Comparison of ENCODE assay signal across 12 cellular contexts in genomic region chr19:56942749-56943148, GRCh38.
A peak's percentile ranks its signal among the peaks of the same experiment; 100 is the strongest.
DNase-seq lines count a peak whose midpoint lies in the region; ATAC-seq, FAIRE-seq and TF ChIP-seq lines count a peak whose summit lies in the region.
"Had no signal": no experiment of that assay in that cellular context is flagged by ENCODE, and none has a peak within 500 bp of the region (broad histone marks: within the 10 kb centered on the region; RNA-seq: fewer than 3 reads in every experiment).

No MANE protein-coding gene starts in this region.

- intact Hi-C loops in heart left ventricle (cut with DNase I) (no loop called here), pancreas (cut with DNase I) (no loop called here)

- DNase-seq in ELR (ENCODE audit: low read depth), result peak; percentile 6
- peak; percentile 19 for DNase-seq in NCI-H69 (lab: John Stamatoyannopoulos, UW)
- peak in 4 of 5 donors; percentile 32 to 79 (median 41) for DNase-seq in heart left ventricle
- peak in 4 of 6 donors; percentile 17 to 84 (median 58) for DNase-seq in pancreas
- no peak for DNase-seq in Ammon's horn (ENCODE audit: low spot score)
- no peak for DNase-seq in RCC 7860 (ENCODE audit: low spot score)
- no peak for DNase-seq in UCSD-AML1 (lab: John Stamatoyannopoulos, UW; ENCODE audit: unreplicated experiment)
- DNase-seq in germinal center (ENCODE audit: low spot score), result no peak
- DNase-seq: immature natural killer cell, NCI-H187, OCI-M1 had no signal

- H3K4me3 ChIP-seq in heart left ventricle (no peak overlapping the region), pancreas (no peak overlapping the region)

- no peak for TF ChIP-seq CTCF in heart left ventricle (IDR thresholded peaks at IDR 0.05)
- no peak for TF ChIP-seq CTCF in pancreas (IDR thresholded peaks at IDR 0.05)

- WGBS in heart left ventricle, 4 donors, result 47 to 67% (median 64%) methylated on average over 17 of the region's 17 CpGs
- 41 to 57% methylated on average over 17 of the region's 17 CpGs for WGBS in pancreas, 2 donors

- H3K36me3 ChIP-seq in heart left ventricle, result no peaks in the 10 kb centered on the region
- H3K36me3 ChIP-seq in pancreas, result no peaks in the 10 kb centered on the region

- ATAC-seq in heart left ventricle (peak in 3 of 4 donors; percentile 39 to 80 (median 51)), pancreas (peak in 1 of 4 donors; percentile 58)
- ATAC-seq: CD8-positive, alpha-beta T cell had no signal

- H3K27ac ChIP-seq in heart left ventricle, result no peak overlapping the region
- no peak overlapping the region for H3K27ac ChIP-seq in pancreas

- TF ChIP-seq POLR2A in heart left ventricle (IDR thresholded peaks at IDR 0.05), result no peak

- H3K27me3 ChIP-seq in heart left ventricle, result peaks cover 0 to 32% (median 0%) of the 10 kb centered on the region in 9 donors
- no peaks in the 10 kb centered on the region for H3K27me3 ChIP-seq in pancreas

- FAIRE-seq in pancreas (lab: Jason Lieb, UNC) (no peak), RCC 7860 (lab: Jason Lieb, UNC) (no peak)

- H3K4me1 ChIP-seq in heart left ventricle (no peaks in the 10 kb centered on the region), pancreas (no peaks in the 10 kb centered on the region)

- H3K9me3 ChIP-seq in heart left ventricle, result peaks cover 0 to 16% (median 0%) of the 10 kb centered on the region in 12 donors
- no peaks in the 10 kb centered on the region for H3K9me3 ChIP-seq in pancreas

Comparison
In these comparisons a context has a peak if more than half of its experiments do, and no peak if none do; other contexts are left out.
1. DNase-seq: peak in ELR (single experiment), NCI-H69 (single experiment), heart left ventricle (4 of 5) and pancreas (4 of 6); none in Ammon's horn (single experiment), RCC 7860 (single experiment), UCSD-AML1 (single experiment) and germinal center (single experiment).